In genomic region chr13:90461398-90461797, GRCh38 we compare ENCODE assay signal across 8 cellular contexts.
"Had no signal": no experiment of that assay in that cellular context is flagged by ENCODE, and none has a peak within 500 bp of the region (broad histone marks: within the 10 kb centered on the region; RNA-seq: fewer than 3 reads in every experiment).

No MANE protein-coding gene starts in this region.

- DNase-seq: GDM1, GF-D8 had no signal

- H3K4me3 ChIP-seq: GM12878 had no signal

- ATAC-seq: GM12878 had no signal

- FAIRE-seq: G401.6, GM12878, GM12891, GM12892, GM18507, GM19239 had no signal
